Comparison of ENCODE assay signal across 9 cellular contexts in genomic region chr9:215631-216155, GRCh38. TPM values are rescaled to one million over a fixed set of nuclear protein-coding genes. Genes with fewer than 3 reads are reported as not detected.
DNase-seq lines count a peak whose midpoint lies in the region; ATAC-seq and TF ChIP-seq lines count a peak whose summit lies in the region.
"Had no signal": no experiment of that assay in that cellular context is flagged by ENCODE, and none has a peak within 500 bp of the region (broad histone marks: within the 10 kb centered on the region; RNA-seq: fewer than 3 reads in every experiment).

No MANE protein-coding gene starts in this region.

- WGBS in gastroesophageal sphincter (ENCODE audit: low coverage in 1 of 2), 2 donors = 46 to 65% methylated on average over 6 of the region's 6 CpGs

- H3K4me2 ChIP-seq in SU-DHL-6 (ENCODE audit: low read depth, low read length, poor library complexity, severe bottlenecking) = peak overlapping the region; percentile 93

- peak overlapping the region; percentile 97 for H2AFZ ChIP-seq in SU-DHL-6 (ENCODE audit: low read depth, low read length, severe bottlenecking)

- H3K4me3 ChIP-seq in GM12865 (ENCODE audit: low read depth, low read length) (peak overlapping the region; percentile 74), SU-DHL-6 (ENCODE audit: insufficient read depth, low read length, poor library complexity, severe bottlenecking) (peak overlapping the region; percentile 70), gastroesophageal sphincter (peak overlapping the region; percentile 33 to 81)

- peaks cover 0 to 82% (median 9%) of the 10 kb centered on the region in 3 donors for H3K4me1 ChIP-seq in gastroesophageal sphincter

- no peak for TF ChIP-seq CTCF in GM12865 (IDR thresholded peaks at IDR 0.05; ENCODE audit: insufficient read depth, low read depth, low read length, missing control alignments)
- TF ChIP-seq CTCF in SU-DHL-6 (IDR thresholded peaks at IDR 0.05; ENCODE audit: insufficient read depth, low read length, poor library complexity, severe bottlenecking) = no peak
- no peak for TF ChIP-seq CTCF in gastroesophageal sphincter (IDR thresholded peaks at IDR 0.05)

- no peaks in the 10 kb centered on the region for H3K36me3 ChIP-seq in SU-DHL-6 (ENCODE audit: low read length)
- H3K36me3 ChIP-seq in gastroesophageal sphincter = no peaks in the 10 kb centered on the region

- DNase-seq in GM12865 (ENCODE audit: low read depth) (peak; percentile 15), renal cortical epithelial cell (ENCODE audit: low read depth) (peak; percentile 53), GDM1 (lab: John Stamatoyannopoulos, UW) (no peak), NCI-H2227 treated with DMSO at 0.1 percent for 48 hours (lab: John Stamatoyannopoulos, UW) (no peak)
- DNase-seq: NCI-H82 had no signal

- no peaks in the 10 kb centered on the region for H3K9me2 ChIP-seq in SU-DHL-6 (replicated peaks; ENCODE audit: insufficient read depth, low read length)

- H3K27me3 ChIP-seq in SU-DHL-6 (ENCODE audit: low read length) (no peaks in the 10 kb centered on the region), gastroesophageal sphincter (peaks cover 10% of the 10 kb centered on the region)

- TF ChIP-seq EP300 in gastroesophageal sphincter (IDR thresholded peaks at IDR 0.05) = no peak

- no peaks in the 10 kb centered on the region for H3K79me2 ChIP-seq in SU-DHL-6 (ENCODE audit: insufficient read depth, low read length)

- H3K9ac ChIP-seq in SU-DHL-6 (ENCODE audit: low read length) = peak overlapping the region; percentile 73

- TF ChIP-seq POLR2A in gastroesophageal sphincter (IDR thresholded peaks at IDR 0.05) = no peak

- peaks cover 17% of the 10 kb centered on the region; the same call in 1 of the 2 replicates for H3F3A ChIP-seq in SU-DHL-6 (ENCODE audit: insufficient read depth)

- H3K9me3 ChIP-seq in SU-DHL-6 (ENCODE audit: insufficient read depth, low read length) (no peaks in the 10 kb centered on the region), gastroesophageal sphincter (no peaks in the 10 kb centered on the region)

- no peaks in the 10 kb centered on the region for H4K20me1 ChIP-seq in SU-DHL-6 (ENCODE audit: low read depth, low read length)

- H3K27ac ChIP-seq in SU-DHL-6 (ENCODE audit: low read depth, low read length) (peak overlapping the region; percentile 62), gastroesophageal sphincter (peak overlapping the region; percentile 41 to 93 (median 89))

- ATAC-seq in gastroesophageal sphincter (no peak), HG02884 (IDR thresholded peaks at IDR 0.05; ENCODE audit: unreplicated experiment) (no peak), HG03135 (IDR thresholded peaks at IDR 0.05; ENCODE audit: unreplicated experiment) (no peak)

RNA-seq across cellular contexts. Expression of gene DOCK8, which starts 1.0 kb away (rescaled TPM):
- total RNA-seq in gastroesophageal sphincter (10 to 100 TPM; 11.6 to 46.1 (median 31.8) TPM), renal cortical epithelial cell (0.85 and 1.6 TPM in 2 replicates)

RNA-seq across cellular contexts. Expression of gene ZNG1A, which starts 36.8 kb away (rescaled TPM):
- total RNA-seq in gastroesophageal sphincter (10 to 100 TPM; 26.0 to 53.4 (median 32.6) TPM), renal cortical epithelial cell (22.9 and 30.9 TPM in 2 replicates)

Comparison
In these comparisons a context has a peak if more than half of its experiments do, and no peak if none do; other contexts are left out.
1. DNase-seq: peak in GM12865 (single experiment) and renal cortical epithelial cell (single experiment); none in GDM1 (single experiment) and NCI-H2227 treated with DMSO at 0.1 percent for 48 hours (single experiment).
2. Peak in every context shown above with its lines, with median percentiles within 50 percentile points of each other: H3K4me3 ChIP-seq.